8 cellular contexts compared by ENCODE assay signal in the genomic region with DNA sequence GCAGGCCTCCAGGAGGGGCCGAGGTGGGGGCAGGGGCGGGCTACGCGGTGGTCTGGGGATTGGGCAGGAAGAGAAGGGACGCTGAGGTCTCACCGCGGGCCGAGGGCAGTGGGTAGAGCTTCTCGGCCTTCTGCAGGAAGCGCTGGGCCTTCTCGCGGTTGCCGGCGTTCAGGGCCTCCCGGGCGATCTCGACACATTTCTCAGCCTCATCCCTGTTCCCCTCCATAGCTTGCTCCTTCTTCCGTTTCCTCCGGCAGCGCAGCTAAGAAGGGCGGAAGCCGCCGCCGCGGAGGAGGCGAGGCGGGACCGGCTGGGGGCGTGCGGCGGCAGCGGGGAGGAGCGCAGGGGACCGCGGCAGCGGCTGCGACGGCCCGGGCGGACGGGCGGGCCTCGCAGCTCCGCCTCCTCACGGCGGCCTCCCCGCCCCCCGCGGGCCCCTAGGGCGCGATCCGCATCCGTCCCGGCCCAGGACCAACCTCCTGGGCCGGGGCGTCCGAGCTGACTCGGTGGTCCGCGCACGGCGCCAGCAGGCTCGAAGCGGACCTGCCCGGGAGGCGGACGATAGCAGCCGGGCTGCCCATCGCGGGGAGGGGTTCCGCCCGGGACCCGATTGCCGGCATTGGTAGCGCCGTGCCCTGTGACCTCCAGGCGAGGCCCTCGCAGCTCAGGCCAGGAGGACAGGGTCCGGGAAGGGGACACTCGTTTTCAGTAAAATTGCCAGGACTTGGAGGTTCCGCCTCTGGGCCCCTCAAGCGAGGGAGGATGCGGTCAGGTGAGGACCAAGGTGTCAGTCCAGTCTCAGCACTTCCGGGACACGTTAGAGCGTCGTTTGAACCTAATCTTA. TPM values are rescaled to one million over a fixed set of nuclear protein-coding genes. Genes with fewer than 3 reads are reported as not detected.
DNase-seq lines count a peak whose midpoint lies in the region; ATAC-seq and TF ChIP-seq lines count a peak whose summit lies in the region.

A gene (minus strand): TSS at position 273 of the 844 bp plus-strand sequence. CDS start 47 bp downstream, at position 226.

- TF ChIP-seq CTCF in dorsolateral prefrontal cortex (IDR thresholded peaks at IDR 0.05 in 54 of 56, conservative IDR thresholded peaks at IDR 0.05 in 2 of 56; ENCODE audit: low read depth in 1 of 56, partially characterized antibody in 56 of 56) (peak in 10 of 56 donors; percentile 8 to 46 (median 10)), lower leg skin (IDR thresholded peaks at IDR 0.05) (no peak)

- intact Hi-C loops in dorsolateral prefrontal cortex (cut with DNase I) = loop anchor here (2.0 to 10.0 kb wide), 2 partner anchors 52 to 1398 kb away; a partner anchor contains a TSS
- intact Hi-C loops in lower leg skin (cut with DNase I; ENCODE audit: low total_unique reads) = loop anchor here (10.0 kb wide), 1 partner anchor 52 kb away; a partner anchor contains a TSS

- DNase-seq in AG08395 (ENCODE audit: low spot score) = peak; percentile 83
- DNase-seq in NCI-H510A treated with DMSO at 0.1 percent for 48 hours (lab: John Stamatoyannopoulos, UW) = peak; percentile 28
- DNase-seq in activated CD4-positive, alpha-beta T cell treated with anti-CD3 and anti-CD28 coated beads, Interleukin-2, amount 50 U/mL, for 4 hours = peak; percentile 67 to 70
- peak in 9 of 10 donors; percentile 16 to 85 (median 53) for DNase-seq in dorsolateral prefrontal cortex
- DNase-seq in lower leg skin (ENCODE audit: low spot score in 2 of 2) = peak; percentile 60 to 95
- DNase-seq in stimulated activated CD4-positive, alpha-beta T cell treated with anti-CD3 and anti-CD28 coated beads, Interleukin-4, amount 100 ng/mL, for 48 hours (ENCODE audit: low read depth in 2 of 2) = peak; percentile 66 to 75

- 0 to 2% methylated on average over 71 to 78 of the region's 87 CpGs for WGBS in lower leg skin, 2 donors

- H3K27me3 ChIP-seq in dorsolateral prefrontal cortex = no peaks in the 10 kb centered on the region

- no peak for TF ChIP-seq POLR2A in lower leg skin (IDR thresholded peaks at IDR 0.05)

- peak within 1 kb of the TSS; percentile 42 to 98 (median 90) for H3K4me3 ChIP-seq in dorsolateral prefrontal cortex
- peak within 1 kb of the TSS; percentile 94 for H3K4me3 ChIP-seq in lower leg skin (ENCODE audit: low read depth, poor library complexity, severe bottlenecking)

- ATAC-seq in GM18868 (IDR thresholded peaks at IDR 0.05; ENCODE audit: unreplicated experiment) = peak; percentile 39
- ATAC-seq in HG03103 (IDR thresholded peaks at IDR 0.05; ENCODE audit: low read depth, unreplicated experiment) = peak; percentile 33

- peak within 1 kb of the TSS; percentile 75 to 98 (median 95) for H3K27ac ChIP-seq in dorsolateral prefrontal cortex

RNA-seq across cellular contexts. Expression of the gene that starts here (rescaled TPM):
- 100 to 1,000 TPM in 59 of 120 experiments, 10 to 100 TPM in 61; 61.3 to 136 (median 99.5) TPM for total RNA-seq in dorsolateral prefrontal cortex
- total RNA-seq in lower leg skin = 10 to 100 TPM; 18.4 to 64.9 (median 19.8) TPM

Comparison
In these comparisons a context has a peak if more than half of its experiments do, and no peak if none do; other contexts are left out.
1. Peak in every context shown above with its lines: DNase-seq, ATAC-seq, H3K4me3 ChIP-seq and H3K27ac ChIP-seq.
2. DNase-seq: peak in every context shown above with its lines; median percentile 83 in AG08395; 78 in lower leg skin; 70 in stimulated activated CD4-positive, alpha-beta T cell treated with anti-CD3 and anti-CD28 coated beads, Interleukin-4, amount 100 ng/mL, for 48 hours; 68 in activated CD4-positive, alpha-beta T cell treated with anti-CD3 and anti-CD28 coated beads, Interleukin-2, amount 50 U/mL, for 4 hours; 53 in dorsolateral prefrontal cortex; 28 in NCI-H510A treated with DMSO at 0.1 percent for 48 hours.